In genomic region chr6:33390767-33391277, GRCh38 we compare ENCODE assay signal across 1 cellular context.
TF ChIP-seq lines count a peak whose summit lies in the region.

No MANE protein-coding gene starts in this region.

TF ChIP-seq in HEK293, 187 proteins besides CTCF, POLR2A, EP300 and RAD21 (continued from another document):
- 0 out of 2 replicates have a peak, but pooled peaks have one; percentile 11 for TF ChIP-seq TSHZ1 (tag by site-specific recombination; IDR thresholded peaks at IDR 0.05; ENCODE audit: borderline replicate concordance)
- no peak for TF ChIP-seq ZNF449 (tag by site-specific recombination; IDR thresholded peaks at IDR 0.05)
- no peak for TF ChIP-seq ZNF248 (tag by site-specific recombination; IDR thresholded peaks at IDR 0.05)
- peak; percentile 35; the same call in 1 of the 2 replicates for TF ChIP-seq ZFP37 (tag by site-specific recombination; IDR thresholded peaks at IDR 0.05)
